In the genomic region with DNA sequence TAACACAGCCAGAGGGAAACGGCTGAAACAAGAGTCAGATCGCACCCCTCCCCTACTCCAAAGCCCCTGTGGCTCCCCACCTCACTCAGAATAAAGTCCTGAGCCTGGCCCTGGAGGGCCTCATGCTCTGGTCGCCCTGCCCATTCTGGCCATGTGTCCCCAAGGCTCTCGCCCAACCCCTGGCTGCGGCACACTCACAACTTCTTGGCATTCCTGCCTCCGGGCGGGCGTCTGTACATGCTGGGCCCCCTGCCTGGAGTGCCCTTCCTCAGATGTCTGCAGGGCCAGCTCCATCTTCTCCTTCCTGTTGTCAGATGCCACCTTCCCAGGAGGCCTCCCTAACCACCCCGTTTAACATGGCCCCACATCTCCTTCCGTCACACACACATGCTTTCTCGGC, we compare ENCODE assay signal across 28 cellular contexts.
"Had no signal": no experiment of that assay in that cellular context is flagged by ENCODE, and none has a peak within 500 bp of the region (broad histone marks: within the 10 kb centered on the region; RNA-seq: fewer than 3 reads in every experiment).

No MANE protein-coding gene starts in this region.

- H3K4me1 ChIP-seq: breast epithelium had no signal

- H3K4me3 Mint-ChIP-seq: activated CD4-positive, alpha-beta T cell treated with anti-CD3 and anti-CD28 coated beads, Interleukin-2, amount 10 ng/mL, durations not matched to agents 24 days and 14 days; activated CD8-positive, alpha-beta memory T cell treated with anti-CD3 and anti-CD28 coated beads, Interleukin-2, amount 10 ng/mL, durations not matched to agents 7 days and 5 days; activated naive CD8-positive, alpha-beta T cell treated with anti-CD3 and anti-CD28 coated beads for 36 hours; activated T-cell treated with anti-CD3 and anti-CD28 coated beads, Interleukin-2, amount 50 U/mL, for 24 hours; activated T-helper 1 cell treated with anti-CD3 and anti-CD28 coated beads, Interleukin-12 subunit alpha, Interleukin-12 subunit beta, Interleukin-2, Interleukin-4 antibody, amounts not matched to agents 30 ng/mL and 10 ng/mL and 1 ng/mL, durations not matched to agents 14 hours and 24 hours and 36 hours; T-cell had no signal

- H3K9me3 ChIP-seq: breast epithelium had no signal

- FAIRE-seq: RCC 7860, TTC549 had no signal

- H3K27ac Mint-ChIP-seq: activated CD4-positive, alpha-beta T cell treated with anti-CD3 and anti-CD28 coated beads, Interleukin-2, amount 10 ng/mL, durations not matched to agents 24 days and 14 days; activated CD8-positive, alpha-beta memory T cell treated with anti-CD3 and anti-CD28 coated beads, Interleukin-2, amount 10 ng/mL, durations not matched to agents 7 days and 5 days; activated naive CD8-positive, alpha-beta T cell treated with anti-CD3 and anti-CD28 coated beads for 36 hours; activated T-cell treated with anti-CD3 and anti-CD28 coated beads, Interleukin-2, amount 50 U/mL, for 24 hours; activated T-helper 1 cell treated with anti-CD3 and anti-CD28 coated beads, Interleukin-12 subunit alpha, Interleukin-12 subunit beta, Interleukin-2, Interleukin-4 antibody, amounts not matched to agents 30 ng/mL and 10 ng/mL and 1 ng/mL, durations not matched to agents 14 hours and 24 hours and 36 hours; T-cell had no signal

- H3K27ac ChIP-seq: breast epithelium, SK-N-MC had no signal

- H3K36me3 ChIP-seq: breast epithelium had no signal

- H3K27me3 Mint-ChIP-seq: activated B cell treated with CpG ODN at 0.5 μM for 24 hours; activated CD8-positive, alpha-beta memory T cell treated with anti-CD3 and anti-CD28 coated beads, Interleukin-2, amount 10 ng/mL, durations not matched to agents 7 days and 5 days; activated naive CD8-positive, alpha-beta T cell treated with anti-CD3 and anti-CD28 coated beads for 36 hours; activated T-cell treated with anti-CD3 and anti-CD28 coated beads, Interleukin-2, amount 50 U/mL, for 24 hours had no signal

- H3K4me1 Mint-ChIP-seq: activated CD4-positive, alpha-beta T cell treated with anti-CD3 and anti-CD28 coated beads, Interleukin-2, amount 10 ng/mL, durations not matched to agents 24 days and 14 days; activated CD8-positive, alpha-beta memory T cell treated with anti-CD3 and anti-CD28 coated beads, Interleukin-2, amount 10 ng/mL, durations not matched to agents 7 days and 5 days; activated naive CD8-positive, alpha-beta T cell treated with anti-CD3 and anti-CD28 coated beads for 36 hours had no signal

- DNase-seq: activated B cell treated with CpG ODN at 0.5 μM for 24 hours; activated CD4-positive, alpha-beta T cell treated with anti-CD3 and anti-CD28 coated beads for 1 hour; activated CD4-positive, alpha-beta T cell treated with anti-CD3 and anti-CD28 coated beads, Interleukin-2, amount 10 ng/mL, durations not matched to agents 24 days and 14 days; activated CD4-positive, alpha-beta T cell treated with anti-CD3 and anti-CD28 coated beads, Interleukin-2, amount 50 U/mL, for 48 hours; activated CD8-positive, alpha-beta memory T cell treated with anti-CD3 and anti-CD28 coated beads, Interleukin-2, amount 10 ng/mL, durations not matched to agents 7 days and 5 days; activated effector memory CD4-positive, alpha-beta T cell treated with anti-CD3 and anti-CD28 coated beads, Interleukin-2, amount 50 U/mL, for 16 hours; activated naive CD4-positive, alpha-beta T cell treated with Interleukin-2 at 50 U/mL for 16 hours; activated naive CD8-positive, alpha-beta T cell treated with anti-CD3 and anti-CD28 coated beads for 36 hours; activated T-cell treated with anti-CD3 and anti-CD28 coated beads, Interleukin-2, amount 50 U/mL, for 24 hours; central memory CD4-positive, alpha-beta T cell; MM.1S; NCI-H1105; NCI-H1436; NCI-H1694 treated with DMSO at 0.1 percent for 48 hours; NCI-H2029 treated with DMSO at 0.1 percent for 48 hours; NCI-H345; NCI-H510A treated with DMSO at 0.1 percent for 48 hours; NCI-H69; NK-92 treated with Interleukin-12 subunit alpha and Interleukin-12 subunit beta, amount 100 ng/mL, for 24 hours; PC-3; T-cell; T-helper 2 cell; T1000 had no signal

- ATAC-seq: activated CD8-positive, alpha-beta memory T cell treated with anti-CD3 and anti-CD28 coated beads, Interleukin-2, amount 10 ng/mL, durations not matched to agents 7 days and 5 days; PC-3; T-cell had no signal

- H3K4me3 ChIP-seq: breast epithelium, SK-N-MC had no signal

- H3K36me3 Mint-ChIP-seq: activated CD8-positive, alpha-beta memory T cell treated with anti-CD3 and anti-CD28 coated beads, Interleukin-2, amount 10 ng/mL, durations not matched to agents 7 days and 5 days; activated naive CD8-positive, alpha-beta T cell treated with anti-CD3 and anti-CD28 coated beads for 36 hours; T-cell had no signal

- H3K9me3 Mint-ChIP-seq: activated B cell treated with CpG ODN at 0.5 μM for 24 hours; activated CD4-positive, alpha-beta T cell treated with anti-CD3 and anti-CD28 coated beads, Interleukin-2, amount 10 ng/mL, durations not matched to agents 24 days and 14 days; activated naive CD8-positive, alpha-beta T cell treated with anti-CD3 and anti-CD28 coated beads for 36 hours; activated T-cell treated with anti-CD3 and anti-CD28 coated beads, Interleukin-2, amount 50 U/mL, for 24 hours; activated T-helper 1 cell treated with anti-CD3 and anti-CD28 coated beads, Interleukin-12 subunit alpha, Interleukin-12 subunit beta, Interleukin-2, Interleukin-4 antibody, amounts not matched to agents 30 ng/mL and 10 ng/mL and 1 ng/mL, durations not matched to agents 14 hours and 24 hours and 36 hours; T-cell had no signal
